Comparison of ENCODE assay signal across 18 cellular contexts in genomic region chr6:106832766-106833510, GRCh38.
A peak's percentile ranks its signal among the peaks of the same experiment; 100 is the strongest.
DNase-seq lines count a peak whose midpoint lies in the region; ATAC-seq, FAIRE-seq and TF ChIP-seq lines count a peak whose summit lies in the region.
"Had no signal": no experiment of that assay in that cellular context is flagged by ENCODE, and none has a peak within 500 bp of the region (broad histone marks: within the 10 kb centered on the region; RNA-seq: fewer than 3 reads in every experiment).

No MANE protein-coding gene starts in this region.

- no peak for ATAC-seq in K562
- ATAC-seq in stimulated activated naive CD8-positive, alpha-beta T cell treated with anti-CD3 and anti-CD28 coated beads, Interleukin-15, Interleukin-2, amounts not matched to agents 100 U/mL and 50 U/mL, for 24 hours, result no peak
- ATAC-seq in left colon, result no peak

- H3K36me3 ChIP-seq in K562 (ENCODE audit: control insufficient read depth, insufficient read depth, low read length), result no peaks in the 10 kb centered on the region

- no peaks in the 10 kb centered on the region for H3K27me3 ChIP-seq in K562 (ENCODE audit: control insufficient read depth in 2 of 2, insufficient read depth in 2 of 2, low read length in 2 of 2)

- CTCF ChIA-PET in K562 (lab: Yijun Ruan, JAX; ENCODE audit: low intra/inter-chr PET ratio), result no interaction called here

- H3K9me1 ChIP-seq in K562 (ENCODE audit: control insufficient read depth, insufficient read depth, low read length), result no peaks in the 10 kb centered on the region

- intact Hi-C loops in K562 (cut with micrococcal nuclease), result loop anchor here (10.0 kb wide), 1 partner anchor 1718 kb away; no protein-coding TSS in a partner anchor
- intact Hi-C loops in left colon (cut with DNase I, micrococcal nuclease), result no loop called here

- TF ChIP-seq POLR2A in K562 (conservative IDR thresholded peaks at IDR 0.05), result no peak

- no peaks in the 10 kb centered on the region for H3K79me2 ChIP-seq in K562 (ENCODE audit: control insufficient read depth, insufficient read depth, low read length)

- H3K4me1 ChIP-seq in K562 (replicated peaks in 1 of 2; ENCODE audit: control insufficient read depth in 2 of 2, insufficient read depth in 2 of 2, low read length in 2 of 2), result peaks cover 4 to 24% of the 10 kb centered on the region in 2 experiments

- POLR2A ChIA-PET in K562 (lab: Yijun Ruan, JAX), result no interaction called here

- peak; percentile 26 for FAIRE-seq in GM19239 (lab: Jason Lieb, UNC)
- no peak for FAIRE-seq in K562 (lab: Jason Lieb, UNC)
- FAIRE-seq: G401.6, GM12892 had no signal

- in situ Hi-C loops in K562 (cut with MboI), result no loop called here
- in situ Hi-C loops in KBM-7 (cut with MboI; ENCODE audit: low pct_unique_long_range_greater_than_20kb, low sequenced_read_pairs), result no loop called here

- TF ChIP-seq EP300 in K562 (IDR thresholded peaks at IDR 0.05; ENCODE audit: low read length), result no peak

- H3K4me3 ChIP-seq in K562, result no peak overlapping the region
- H3K4me3 ChIP-seq: GM23248 had no signal

- TF ChIP-seq CTCF in K562 (IDR thresholded peaks at IDR 0.05 in 2 of 3, conservative IDR thresholded peaks at IDR 0.05 in 1 of 3; ENCODE audit: insufficient read depth in 2 of 3, low read depth in 1 of 3, low read length in 3 of 3), result no peak

- no peak for TF ChIP-seq RAD21 in K562 (CRISPR knock-in tag; conservative IDR thresholded peaks at IDR 0.05 in 1 of 2, IDR thresholded peaks at IDR 0.05 in 1 of 2)

- H3K9me3 ChIP-seq in K562 (replicated peaks; ENCODE audit: control insufficient read depth, insufficient read depth, low read depth, low read length), result no peaks in the 10 kb centered on the region

- H3K27ac ChIP-seq in K562 (ENCODE audit: extremely low read depth, low read depth, low read length), result no peak overlapping the region
- H3K27ac ChIP-seq: GM23248 had no signal

- H3K9ac ChIP-seq in K562 (ENCODE audit: insufficient read depth in 1 of 2, low read depth in 2 of 2, low read length in 2 of 2), result no peak overlapping the region
- H3K9ac ChIP-seq: GM23248 had no signal

- WGBS in K562 (ENCODE audit: insufficient coverage, low coverage, missing lambda C conversion rate), result 44% methylated on average over 6 of the region's 6 CpGs

- DNase-seq in GM19239 (ENCODE audit: insufficient read length, low spot score), result no peak
- peak; percentile 16 for DNase-seq in NCI-H226
- no peak for DNase-seq in K562 (ENCODE audit: extremely low read depth in 1 of 4, low spot score in 3 of 4)
- DNase-seq in renal cortical epithelial cell (ENCODE audit: low read depth), result peak; percentile 56
- DNase-seq in stimulated activated naive CD8-positive, alpha-beta T cell treated with anti-CD3 and anti-CD28 coated beads, Interleukin-15, Interleukin-2, amounts not matched to agents 100 U/mL and 50 U/mL, for 24 hours, result no peak
- no peak for DNase-seq in left colon
- DNase-seq in KBM-7, result no peak
- DNase-seq: C1 segment of cervical spinal cord; Calu3; CD4-positive, alpha-beta memory T cell; COR-L47; DMS53; DMS79 treated with DMSO at 0.1 percent for 48 hours; GM23248; H9; HFFc6 had no signal

- H3K4me2 ChIP-seq in K562 (ENCODE audit: insufficient read depth, low read length), result no peak overlapping the region

- BruUV-seq in K562 (replicated peaks; lab: Mats Ljungman, UMichigan), result no TSS peak

- no peaks in the 10 kb centered on the region for H4K20me1 ChIP-seq in K562 (replicated peaks; ENCODE audit: control insufficient read depth, insufficient read depth, low read length)

- H2AFZ ChIP-seq in K562 (ENCODE audit: low read depth, low read length), result peak overlapping the region; percentile 63
- H2AFZ ChIP-seq: GM23248 had no signal

TF ChIP-seq in K562, 482 proteins besides CTCF, POLR2A, EP300 and RAD21:
- TF ChIP-seq ZNF232 (CRISPR knock-in tag; IDR thresholded peaks at IDR 0.05), result no peak
- TF ChIP-seq FOXP4 (CRISPR knock-in tag; IDR thresholded peaks at IDR 0.05; ENCODE audit: borderline replicate concordance), result no peak
- TF ChIP-seq RBM22 (IDR thresholded peaks at IDR 0.05; ENCODE audit: low read depth, low read length, poor library complexity, severe bottlenecking), result no peak
- TF ChIP-seq STAG1 (CRISPR knock-in tag; IDR thresholded peaks at IDR 0.05; ENCODE audit: borderline replicate concordance), result no peak
- no peak for TF ChIP-seq ZNF511 (CRISPR knock-in tag; IDR thresholded peaks at IDR 0.05)
- TF ChIP-seq NR2C1 (IDR thresholded peaks at IDR 0.05), result no peak
- TF ChIP-seq NR2C1 (tag; IDR thresholded peaks at IDR 0.05), result no peak
- no peak for TF ChIP-seq SNRNP70 (optimal IDR thresholded peaks at IDR 0.05; ENCODE audit: low read depth, low read length)
- TF ChIP-seq CUX1 (CRISPR knock-in tag; IDR thresholded peaks at IDR 0.05), result no peak
- no peak for TF ChIP-seq NFXL1 (CRISPR knock-in tag; IDR thresholded peaks at IDR 0.05)
- TF ChIP-seq THAP7 (CRISPR knock-in tag; IDR thresholded peaks at IDR 0.05), result no peak
- TF ChIP-seq ZNF561 (CRISPR knock-in tag; conservative IDR thresholded peaks at IDR 0.05), result no peak
- no peak for TF ChIP-seq L3MBTL2 (IDR thresholded peaks at IDR 0.05)
- no peak for TF ChIP-seq ZKSCAN1 (IDR thresholded peaks at IDR 0.05; ENCODE audit: low read depth, low read length)
- no peak for TF ChIP-seq NUFIP1 (IDR thresholded peaks at IDR 0.05; ENCODE audit: partially characterized antibody)

Comparison
In these comparisons a context has a peak if more than half of its experiments do, and no peak if none do; other contexts are left out.
1. DNase-seq: peak in NCI-H226 (single experiment) and renal cortical epithelial cell (single experiment); none in GM19239 (single experiment), K562 (0 of 4), stimulated activated naive CD8-positive, alpha-beta T cell treated with anti-CD3 and anti-CD28 coated beads, Interleukin-15, Interleukin-2, amounts not matched to agents 100 U/mL and 50 U/mL, for 24 hours (single experiment), left colon (0 of 2) and KBM-7 (single experiment).